In the genomic region with DNA sequence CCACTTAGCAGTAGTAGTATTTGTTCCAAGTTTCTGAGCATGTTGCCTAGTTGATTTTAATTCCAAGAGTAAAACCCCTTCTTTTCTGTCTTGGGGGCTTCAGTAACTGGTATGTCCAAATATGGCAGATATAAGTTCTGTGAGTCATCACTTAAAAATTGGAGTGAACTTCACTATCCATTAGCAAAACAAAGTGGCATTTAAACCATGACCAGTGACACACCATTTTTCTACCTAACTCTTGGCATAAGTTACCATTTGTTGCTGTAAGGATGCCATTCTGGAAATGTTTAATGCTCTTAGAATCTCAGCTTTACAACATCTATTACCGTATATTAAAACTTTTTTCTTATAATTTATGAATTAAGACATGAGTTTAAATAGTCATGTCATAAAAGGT, we compare ENCODE assay signal across 18 cellular contexts.
DNase-seq lines count a peak whose midpoint lies in the region; ATAC-seq and TF ChIP-seq lines count a peak whose summit lies in the region.
"Had no signal": no experiment of that assay in that cellular context is flagged by ENCODE, and none has a peak within 500 bp of the region (broad histone marks: within the 10 kb centered on the region; RNA-seq: fewer than 3 reads in every experiment).

No MANE protein-coding gene starts in this region.

- no peaks in the 10 kb centered on the region for H3K36me3 Mint-ChIP-seq in activated CD8-positive, alpha-beta T cell treated with anti-CD3 and anti-CD28 coated beads, Interleukin-2, amount 10 ng/mL, durations not matched to agents 7 days and 5 days (ENCODE audit: low read depth)

- no peak for TF ChIP-seq POLR2A in uterus (IDR thresholded peaks at IDR 0.05)

- POLR2A ChIA-PET in activated CD8-positive, alpha-beta T cell treated with anti-CD3 and anti-CD28 coated beads, Interleukin-2, amount 10 ng/mL, durations not matched to agents 7 days and 5 days (lab: Charles Lee): no interaction called here

- H3K36me3 ChIP-seq in left ventricle myocardium inferior (peaks cover 77% of the 10 kb centered on the region), mesodermal cell (ENCODE audit: control insufficient read depth, insufficient read depth, low read length) (peaks cover 76% of the 10 kb centered on the region), uterus (no peaks in the 10 kb centered on the region)

- H3K27me3 ChIP-seq in left ventricle myocardium inferior (ENCODE audit: low read depth) (no peaks in the 10 kb centered on the region), uterus (no peaks in the 10 kb centered on the region)
- H3K27me3 ChIP-seq: thyroid gland had no signal

- intact Hi-C loops in left ventricle myocardium inferior (cut with micrococcal nuclease): no loop called here
- intact Hi-C loops in left cardiac atrium (cut with DNase I): no loop called here
- intact Hi-C loops in uterus (cut with DNase I; ENCODE audit: low total_unique reads): no loop called here

- CTCF ChIA-PET in activated CD8-positive, alpha-beta T cell treated with anti-CD3 and anti-CD28 coated beads, Interleukin-2, amount 10 ng/mL, durations not matched to agents 7 days and 5 days (lab: Charles Lee): no interaction called here

- DNase-seq in left ventricle myocardium inferior: no peak
- DNase-seq in left cardiac atrium: no peak
- peak; percentile 28 to 78 for DNase-seq in cardiac fibroblast (ENCODE audit: low read depth in 2 of 2)
- DNase-seq in uterus: no peak
- DNase-seq in activated CD8-positive, alpha-beta T cell treated with anti-CD3 and anti-CD28 coated beads, Interleukin-2, amount 10 ng/mL, durations not matched to agents 7 days and 5 days: no peak
- DNase-seq in GM10266 (ENCODE audit: extremely low spot score): no peak
- DNase-seq: cortex of kidney, DMS79, head of caudate nucleus, NCI-H2107, retina, thyroid gland had no signal

- no peaks in the 10 kb centered on the region for H3K9me3 Mint-ChIP-seq in activated CD8-positive, alpha-beta T cell treated with anti-CD3 and anti-CD28 coated beads, Interleukin-2, amount 10 ng/mL, durations not matched to agents 7 days and 5 days (ENCODE audit: insufficient read depth)
- H3K9me3 Mint-ChIP-seq: activated CD4-positive, alpha-beta T cell treated with anti-CD3 and anti-CD28 coated beads, Interleukin-2, amount 10 ng/mL, durations not matched to agents 24 days and 14 days; activated T-helper 2 cell treated with anti-CD3 and anti-CD28 coated beads, Interferon-gamma antibody, Interleukin-2, Interleukin-4, amounts not matched to agents 10 μg/mL and 5 μg/mL and 100 μg/mL, durations not matched to agents 14 hours and 24 hours and 36 hours; T-helper 1 cell treated with Interleukin-12 subunit alpha and Interleukin-12 subunit beta and Interleukin-4 antibody, amounts not matched to agents 30 μg/mL and 1 μg/mL, for 36 hours had no signal

- no peak for TF ChIP-seq CTCF in left ventricle myocardium inferior (IDR thresholded peaks at IDR 0.05; ENCODE audit: borderline replicate concordance)
- TF ChIP-seq CTCF in cardiac fibroblast (IDR thresholded peaks at IDR 0.05; ENCODE audit: low read depth, low read length): no peak
- no peak for TF ChIP-seq CTCF in uterus (IDR thresholded peaks at IDR 0.05)
- TF ChIP-seq CTCF in GM10266 (IDR thresholded peaks at IDR 0.05; ENCODE audit: control insufficient read depth, insufficient read depth, low read depth, missing control alignments): no peak

- no peak overlapping the region for H3K4me3 Mint-ChIP-seq in activated CD8-positive, alpha-beta T cell treated with anti-CD3 and anti-CD28 coated beads, Interleukin-2, amount 10 ng/mL, durations not matched to agents 7 days and 5 days
- H3K4me3 Mint-ChIP-seq: activated CD4-positive, alpha-beta T cell treated with anti-CD3 and anti-CD28 coated beads, Interleukin-2, amount 10 ng/mL, durations not matched to agents 24 days and 14 days; T-helper 1 cell treated with Interleukin-12 subunit alpha and Interleukin-12 subunit beta and Interleukin-4 antibody, amounts not matched to agents 30 μg/mL and 1 μg/mL, for 36 hours had no signal

- H3K4me1 Mint-ChIP-seq in activated CD8-positive, alpha-beta T cell treated with anti-CD3 and anti-CD28 coated beads, Interleukin-2, amount 10 ng/mL, durations not matched to agents 7 days and 5 days (ENCODE audit: low read depth): peaks cover 3% of the 10 kb centered on the region
- H3K4me1 Mint-ChIP-seq: activated CD4-positive, alpha-beta T cell treated with anti-CD3 and anti-CD28 coated beads, Interleukin-2, amount 10 ng/mL, durations not matched to agents 24 days and 14 days had no signal

- ATAC-seq in left cardiac atrium (no peak), HG03342 (IDR thresholded peaks at IDR 0.05; ENCODE audit: unreplicated experiment) (no peak)
- ATAC-seq in activated CD8-positive, alpha-beta T cell treated with anti-CD3 and anti-CD28 coated beads, Interleukin-2, amount 10 ng/mL, durations not matched to agents 7 days and 5 days: no peak

- WGBS in mesodermal cell (ENCODE audit: insufficient coverage in 2 of 2), 2 experiments: no CpG with 5 or more reads among the region's 1 CpG

- H3K4me1 ChIP-seq in left ventricle myocardium inferior: peaks cover 68% of the 10 kb centered on the region
- peaks cover 15% of the 10 kb centered on the region for H3K4me1 ChIP-seq in mesodermal cell (ENCODE audit: control insufficient read depth, insufficient read depth, low read length, poor library complexity, severe bottlenecking)
- peaks cover 0 to 9% of the 10 kb centered on the region in 2 donors for H3K4me1 ChIP-seq in uterus

- H3K4me3 ChIP-seq in left ventricle myocardium inferior (no peak overlapping the region), cardiac fibroblast (replicated peaks in 1 of 2; ENCODE audit: low read depth in 2 of 2, low read length in 2 of 2) (no peak overlapping the region), mesodermal cell (ENCODE audit: extremely low read depth, insufficient read depth, low read length, poor library complexity, severe bottlenecking) (no peak overlapping the region), uterus (no peak overlapping the region)
- H3K4me3 ChIP-seq: thyroid gland had no signal

- no peaks in the 10 kb centered on the region for H3K27me3 Mint-ChIP-seq in activated CD8-positive, alpha-beta T cell treated with anti-CD3 and anti-CD28 coated beads, Interleukin-2, amount 10 ng/mL, durations not matched to agents 7 days and 5 days (ENCODE audit: low read depth)
- H3K27me3 Mint-ChIP-seq: activated CD4-positive, alpha-beta T cell treated with anti-CD3 and anti-CD28 coated beads, Interleukin-2, amount 10 ng/mL, durations not matched to agents 24 days and 14 days had no signal

- H3K9me3 ChIP-seq in left ventricle myocardium inferior (replicated peaks): no peaks in the 10 kb centered on the region
- no peaks in the 10 kb centered on the region for H3K9me3 ChIP-seq in mesodermal cell (ENCODE audit: control insufficient read depth, low read length)
- H3K9me3 ChIP-seq in uterus: no peaks in the 10 kb centered on the region
- H3K9me3 ChIP-seq: thyroid gland had no signal

- H3K27ac Mint-ChIP-seq in activated CD8-positive, alpha-beta T cell treated with anti-CD3 and anti-CD28 coated beads, Interleukin-2, amount 10 ng/mL, durations not matched to agents 7 days and 5 days: no peak overlapping the region
- H3K27ac Mint-ChIP-seq: activated CD4-positive, alpha-beta T cell treated with anti-CD3 and anti-CD28 coated beads, Interleukin-2, amount 10 ng/mL, durations not matched to agents 24 days and 14 days; activated T-helper 2 cell treated with anti-CD3 and anti-CD28 coated beads, Interferon-gamma antibody, Interleukin-2, Interleukin-4, amounts not matched to agents 10 μg/mL and 5 μg/mL and 100 μg/mL, durations not matched to agents 14 hours and 24 hours and 36 hours; T-helper 1 cell treated with Interleukin-12 subunit alpha and Interleukin-12 subunit beta and Interleukin-4 antibody, amounts not matched to agents 30 μg/mL and 1 μg/mL, for 36 hours had no signal

- peak overlapping the region; percentile 65 for H3K27ac ChIP-seq in left ventricle myocardium inferior (replicated peaks)
- peak overlapping the region; percentile 71 for H3K27ac ChIP-seq in mesodermal cell (ENCODE audit: low read depth, low read length, severe bottlenecking)
- peak overlapping the region; percentile 48 to 72 for H3K27ac ChIP-seq in uterus
- H3K27ac ChIP-seq: KMS-11 had no signal

Comparison
In these comparisons a context has a peak if more than half of its experiments do, and no peak if none do; other contexts are left out.
1. DNase-seq: peak in cardiac fibroblast (2 of 2); none in left ventricle myocardium inferior (single experiment), left cardiac atrium (single experiment), uterus (0 of 2), activated CD8-positive, alpha-beta T cell treated with anti-CD3 and anti-CD28 coated beads, Interleukin-2, amount 10 ng/mL, durations not matched to agents 7 days and 5 days (single experiment) and GM10266 (single experiment).
2. Peak in every context shown above with its lines, with median percentiles within 50 percentile points of each other: H3K27ac ChIP-seq.